Comparison of ENCODE assay signal across 10 cellular contexts in genomic region chr11:64444838-64445441, GRCh38.
DNase-seq lines count a peak whose midpoint lies in the region; ATAC-seq and TF ChIP-seq lines count a peak whose summit lies in the region.
"Had no signal": no experiment of that assay in that cellular context is flagged by ENCODE, and none has a peak within 500 bp of the region (broad histone marks: within the 10 kb centered on the region; RNA-seq: fewer than 3 reads in every experiment).

No MANE protein-coding gene starts in this region.

- H3K4me3 ChIP-seq in Jurkat, Clone E6-1 (ENCODE audit: low read length): no peak overlapping the region
- no peak overlapping the region for H3K4me3 ChIP-seq in brain microvascular endothelial cell (ENCODE audit: low read depth, low read length)

- peaks cover 4% of the 10 kb centered on the region for H3K27me3 ChIP-seq in brain microvascular endothelial cell (replicated peaks)

- H3K27ac ChIP-seq in brain microvascular endothelial cell: no peak overlapping the region

- DNase-seq in NCI-H2196 (lab: John Stamatoyannopoulos, UW; ENCODE audit: unreplicated experiment): peak; percentile 35
- DNase-seq in NCI-H2196 treated with DMSO at 0.1 percent for 48 hours (lab: John Stamatoyannopoulos, UW; ENCODE audit: unreplicated experiment): no peak
- DNase-seq in Jurkat, Clone E6-1 (ENCODE audit: low read depth, low spot score): peak; percentile 35
- DNase-seq in brain microvascular endothelial cell: peak; percentile 26
- DNase-seq in myocyte (ENCODE audit: low read depth): peak; percentile 64
- no peak for DNase-seq in NCI-H2081 (lab: John Stamatoyannopoulos, UW)
- DNase-seq: activated gamma-delta T cell, NCI-H2107 had no signal

- no peak for ATAC-seq in activated CD4-positive, CD25-positive, alpha-beta regulatory T cell treated with anti-CD3 and anti-CD28 coated beads, Interleukin-2, amount 50 U/mL, for 24 hours
- ATAC-seq in HG02610 (IDR thresholded peaks at IDR 0.05; ENCODE audit: unreplicated experiment): no peak

- in situ Hi-C loops in brain microvascular endothelial cell (cut with HindIII; ENCODE audit: low pct_ligation_motif_present, low sequenced_read_pairs): no loop called here

- no peaks in the 10 kb centered on the region for H3K36me3 ChIP-seq in brain microvascular endothelial cell (replicated peaks)

- no peak for TF ChIP-seq CTCF in brain microvascular endothelial cell (IDR thresholded peaks at IDR 0.05; ENCODE audit: low read depth, low read length, missing control alignments)

Comparison
In these comparisons a context has a peak if more than half of its experiments do, and no peak if none do; other contexts are left out.
1. DNase-seq: peak in NCI-H2196 (single experiment), Jurkat, Clone E6-1 (single experiment), brain microvascular endothelial cell (single experiment) and myocyte (single experiment); none in NCI-H2196 treated with DMSO at 0.1 percent for 48 hours (single experiment) and NCI-H2081 (0 of 2).